Comparison of ENCODE assay signal across 29 cellular contexts in genomic region chr11:68938816-68939582, GRCh38. TPM values are rescaled to one million over a fixed set of nuclear protein-coding genes. Genes with fewer than 3 reads are reported as not detected.
DNase-seq lines count a peak whose midpoint lies in the region; ATAC-seq and TF ChIP-seq lines count a peak whose summit lies in the region.
"Had no signal": no experiment of that assay in that cellular context is flagged by ENCODE, and none has a peak within 500 bp of the region (broad histone marks: within the 10 kb centered on the region; RNA-seq: fewer than 3 reads in every experiment).

No MANE protein-coding gene starts in this region.

- H3K79me2 ChIP-seq in GM23338 (replicated peaks; ENCODE audit: insufficient read depth), result no peaks in the 10 kb centered on the region

- no peak overlapping the region for H2AFZ ChIP-seq in GM23338

- no peaks in the 10 kb centered on the region for H3K9me3 Mint-ChIP-seq in activated naive CD4-positive, alpha-beta T cell treated with anti-CD3 and anti-CD28 coated beads, Interleukin-2, amount 50 U/mL, for 72 hours
- no peaks in the 10 kb centered on the region for H3K9me3 Mint-ChIP-seq in activated naive CD4-positive, alpha-beta T cell treated with anti-CD3 and anti-CD28 coated beads for 36 hours
- H3K9me3 Mint-ChIP-seq in GM23338, result no peaks in the 10 kb centered on the region
- H3K9me3 Mint-ChIP-seq: activated CD4-positive, alpha-beta T cell treated with anti-CD3 and anti-CD28 coated beads, Interleukin-2, amount 10 ng/mL, durations not matched to agents 24 days and 14 days; activated naive CD8-positive, alpha-beta T cell treated with anti-CD3 and anti-CD28 coated beads, Interleukin-2, amount 10 ng/mL, durations not matched to agents 7 days and 5 days; activated T-helper 17 cell treated with anti-CD3 and anti-CD28 coated beads, Interleukin-2, amount 50 U/mL, for 72 hours; naive B cell; stimulated activated naive CD8-positive, alpha-beta T cell treated with anti-CD3 and anti-CD28 coated beads, Interleukin-15, Interleukin-2, amounts not matched to agents 100 ng/mL and 50 ng/mL, for 24 hours had no signal

- H3K27ac Mint-ChIP-seq in activated naive CD4-positive, alpha-beta T cell treated with anti-CD3 and anti-CD28 coated beads, Interleukin-2, amount 50 U/mL, for 72 hours, result peak overlapping the region; percentile 27 to 60
- no peak overlapping the region for H3K27ac Mint-ChIP-seq in activated naive CD4-positive, alpha-beta T cell treated with anti-CD3 and anti-CD28 coated beads for 36 hours
- H3K27ac Mint-ChIP-seq in GM23338, result peak overlapping the region; percentile 64; the same call in 1 of the 2 replicates
- H3K27ac Mint-ChIP-seq: activated CD4-positive, alpha-beta T cell treated with anti-CD3 and anti-CD28 coated beads, Interleukin-2, amount 10 ng/mL, durations not matched to agents 24 days and 14 days; activated naive CD8-positive, alpha-beta T cell treated with anti-CD3 and anti-CD28 coated beads, Interleukin-2, amount 10 ng/mL, durations not matched to agents 7 days and 5 days; activated T-helper 17 cell treated with anti-CD3 and anti-CD28 coated beads, Interleukin-2, amount 50 U/mL, for 72 hours; stimulated activated naive CD8-positive, alpha-beta T cell treated with anti-CD3 and anti-CD28 coated beads, Interleukin-15, Interleukin-2, amounts not matched to agents 100 ng/mL and 50 ng/mL, for 24 hours had no signal

- H3K9me3 ChIP-seq in esophagus muscularis mucosa (no peaks in the 10 kb centered on the region), stomach smooth muscle (ENCODE audit: control insufficient read depth in 2 of 2, low read length in 2 of 2) (no peaks in the 10 kb centered on the region)
- H3K9me3 ChIP-seq: BE2C, heart left ventricle, upper lobe of right lung had no signal

- H3K27me3 ChIP-seq in GM23338 (ENCODE audit: insufficient read depth), result no peaks in the 10 kb centered on the region
- no peaks in the 10 kb centered on the region for H3K27me3 ChIP-seq in esophagus muscularis mucosa
- no peaks in the 10 kb centered on the region for H3K27me3 ChIP-seq in stomach smooth muscle (ENCODE audit: control insufficient read depth in 1 of 2, insufficient read depth in 2 of 2, low read length in 2 of 2)
- H3K27me3 ChIP-seq: BE2C, heart left ventricle, upper lobe of right lung had no signal

- H3K4me3 Mint-ChIP-seq in activated naive CD4-positive, alpha-beta T cell treated with anti-CD3 and anti-CD28 coated beads for 36 hours, result no peak overlapping the region
- H3K4me3 Mint-ChIP-seq in GM23338, result no peak overlapping the region
- H3K4me3 Mint-ChIP-seq: activated CD4-positive, alpha-beta T cell treated with anti-CD3 and anti-CD28 coated beads, Interleukin-2, amount 10 ng/mL, durations not matched to agents 24 days and 14 days; activated naive CD8-positive, alpha-beta T cell treated with anti-CD3 and anti-CD28 coated beads, Interleukin-2, amount 10 ng/mL, durations not matched to agents 7 days and 5 days; activated T-helper 17 cell treated with anti-CD3 and anti-CD28 coated beads, Interleukin-2, amount 50 U/mL, for 72 hours; naive B cell; stimulated activated naive CD8-positive, alpha-beta T cell treated with anti-CD3 and anti-CD28 coated beads, Interleukin-15, Interleukin-2, amounts not matched to agents 100 ng/mL and 50 ng/mL, for 24 hours had no signal

- H3K36me3 ChIP-seq in GM23338 (ENCODE audit: insufficient read depth) (no peaks in the 10 kb centered on the region), esophagus muscularis mucosa (peaks cover 24 to 70% (median 60%) of the 10 kb centered on the region in 4 donors), stomach smooth muscle (ENCODE audit: control insufficient read depth in 2 of 2, insufficient read depth in 2 of 2, low read length in 2 of 2) (peaks cover 40 to 41% of the 10 kb centered on the region in 2 donors)

- H4K20me1 ChIP-seq in GM23338 (replicated peaks; ENCODE audit: insufficient read depth), result no peaks in the 10 kb centered on the region

- no peaks in the 10 kb centered on the region for H3K27me3 Mint-ChIP-seq in activated naive CD4-positive, alpha-beta T cell treated with anti-CD3 and anti-CD28 coated beads for 36 hours (ENCODE audit: low read depth)
- H3K27me3 Mint-ChIP-seq in GM23338 (ENCODE audit: insufficient read depth, low read depth, poor library complexity), result peaks cover 7% of the 10 kb centered on the region
- H3K27me3 Mint-ChIP-seq: activated CD4-positive, alpha-beta T cell treated with anti-CD3 and anti-CD28 coated beads, Interleukin-2, amount 10 ng/mL, durations not matched to agents 24 days and 14 days; activated naive CD8-positive, alpha-beta T cell treated with anti-CD3 and anti-CD28 coated beads, Interleukin-2, amount 10 ng/mL, durations not matched to agents 7 days and 5 days; activated T-helper 17 cell treated with anti-CD3 and anti-CD28 coated beads, Interleukin-2, amount 50 U/mL, for 72 hours; naive B cell; stimulated activated naive CD8-positive, alpha-beta T cell treated with anti-CD3 and anti-CD28 coated beads, Interleukin-15, Interleukin-2, amounts not matched to agents 100 ng/mL and 50 ng/mL, for 24 hours had no signal

- TF ChIP-seq EP300 in esophagus muscularis mucosa (IDR thresholded peaks at IDR 0.05), result no peak

- H3K27ac ChIP-seq in GM23338 (ENCODE audit: low read depth), result no peak overlapping the region
- peak overlapping the region; percentile 93 to 94 (median 94) for H3K27ac ChIP-seq in esophagus muscularis mucosa (replicated peaks in 1 of 4)
- H3K27ac ChIP-seq in stomach smooth muscle (ENCODE audit: low read length), result peak overlapping the region; percentile 99
- H3K27ac ChIP-seq: HL-60, upper lobe of right lung had no signal

- no peaks in the 10 kb centered on the region for H3K36me3 Mint-ChIP-seq in activated naive CD4-positive, alpha-beta T cell treated with anti-CD3 and anti-CD28 coated beads, Interleukin-2, amount 50 U/mL, for 72 hours
- peaks cover 14% of the 10 kb centered on the region for H3K36me3 Mint-ChIP-seq in activated naive CD4-positive, alpha-beta T cell treated with anti-CD3 and anti-CD28 coated beads for 36 hours (ENCODE audit: low read depth)
- peaks cover 11% of the 10 kb centered on the region for H3K36me3 Mint-ChIP-seq in GM23338 (ENCODE audit: low read depth)
- H3K36me3 Mint-ChIP-seq: activated naive CD8-positive, alpha-beta T cell treated with anti-CD3 and anti-CD28 coated beads, Interleukin-2, amount 10 ng/mL, durations not matched to agents 7 days and 5 days had no signal

- H3F3A ChIP-seq in GM23338 (replicated peaks; ENCODE audit: low read depth), result no peaks in the 10 kb centered on the region

- H3K9ac ChIP-seq in stomach smooth muscle (ENCODE audit: low read length in 2 of 2), result peak overlapping the region in 1 of 2 donors; percentile 5

- H3K4me1 ChIP-seq in GM23338 (ENCODE audit: insufficient read depth), result no peaks in the 10 kb centered on the region
- H3K4me1 ChIP-seq in esophagus muscularis mucosa, result peaks cover 0 to 100% (median 92%) of the 10 kb centered on the region in 4 donors
- H3K4me1 ChIP-seq in stomach smooth muscle (ENCODE audit: control insufficient read depth, insufficient read depth, low read length), result peaks cover 84% of the 10 kb centered on the region
- H3K4me1 ChIP-seq: BE2C, upper lobe of right lung had no signal

- no peak for TF ChIP-seq POLR2A in esophagus muscularis mucosa (IDR thresholded peaks at IDR 0.05; ENCODE audit: low read depth)

- DNase-seq in activated naive CD4-positive, alpha-beta T cell treated with anti-CD3 and anti-CD28 coated beads, Interleukin-2, amount 50 U/mL, for 72 hours (ENCODE audit: low spot score in 2 of 2), result no peak
- DNase-seq in activated naive CD4-positive, alpha-beta T cell treated with anti-CD3 and anti-CD28 coated beads for 36 hours, result no peak
- DNase-seq in GM23338 (ENCODE audit: low spot score) (no peak), esophagus muscularis mucosa (ENCODE audit: extremely low spot score) (no peak), HCEC 1CT (no peak), Kasumi-1 (lab: John Stamatoyannopoulos, UW) (no peak)
- DNase-seq: activated CD4-positive, alpha-beta T cell treated with anti-CD3 and anti-CD28 coated beads, Interleukin-2, amount 10 ng/mL, durations not matched to agents 24 days and 14 days; activated naive CD8-positive, alpha-beta T cell treated with anti-CD3 and anti-CD28 coated beads, Interleukin-2, amount 10 ng/mL, durations not matched to agents 7 days and 5 days; BE2C; DMS79 treated with DMSO at 0.1 percent for 48 hours; mesenchymal stem cell; naive B cell; NCI-H1105 treated with DMSO at 0.1 percent for 48 hours; NCI-H2081; NCI-H226; NCI-H748 treated with DMSO at 0.1 percent for 48 hours; stimulated activated CD4-positive, alpha-beta T cell treated with anti-CD3 and anti-CD28 coated beads, Interleukin-4, amount 100 ng/mL, for 4 hours; T-helper 2 cell; upper lobe of right lung had no signal

- no peak overlapping the region for H3K4me2 ChIP-seq in GM23338

- TF ChIP-seq CTCF in GM23338 (conservative IDR thresholded peaks at IDR 0.05; ENCODE audit: low read depth in 2 of 2) (no peak), esophagus muscularis mucosa (IDR thresholded peaks at IDR 0.05) (no peak)

- WGBS in esophagus muscularis mucosa, result 93% methylated on average over 10 of the region's 17 CpGs

- H3K9me2 ChIP-seq in GM23338 (ENCODE audit: insufficient read depth), result no peaks in the 10 kb centered on the region

- intact Hi-C loops in activated naive CD4-positive, alpha-beta T cell treated with anti-CD3 and anti-CD28 coated beads for 36 hours (cut with micrococcal nuclease), result no loop called here
- intact Hi-C loops in esophagus muscularis mucosa (cut with DNase I), result no loop called here

- CTCF ChIA-PET in activated naive CD4-positive, alpha-beta T cell treated with anti-CD3 and anti-CD28 coated beads for 36 hours (lab: Charles Lee), result no interaction called here

- H3K4me1 Mint-ChIP-seq in activated naive CD4-positive, alpha-beta T cell treated with anti-CD3 and anti-CD28 coated beads for 36 hours (ENCODE audit: low read depth), result no peaks in the 10 kb centered on the region
- H3K4me1 Mint-ChIP-seq in GM23338, result no peaks in the 10 kb centered on the region
- H3K4me1 Mint-ChIP-seq: activated CD4-positive, alpha-beta T cell treated with anti-CD3 and anti-CD28 coated beads, Interleukin-2, amount 10 ng/mL, durations not matched to agents 24 days and 14 days; activated naive CD8-positive, alpha-beta T cell treated with anti-CD3 and anti-CD28 coated beads, Interleukin-2, amount 10 ng/mL, durations not matched to agents 7 days and 5 days; activated T-helper 17 cell treated with anti-CD3 and anti-CD28 coated beads, Interleukin-2, amount 50 U/mL, for 72 hours had no signal

- ATAC-seq in activated naive CD4-positive, alpha-beta T cell treated with anti-CD3 and anti-CD28 coated beads, Interleukin-2, amount 50 U/mL, for 72 hours, result no peak
- ATAC-seq in GM23338 (no peak), GM18909 (IDR thresholded peaks at IDR 0.05; ENCODE audit: poor library complexity, unreplicated experiment) (no peak)
- ATAC-seq: activated T-helper 17 cell treated with anti-CD3 and anti-CD28 coated beads, Interleukin-2, amount 50 U/mL, for 72 hours; HCT116; HepG2; SK-N-SH treated with all-trans-retinoic acid at 6 μM for 48 hours; upper lobe of right lung had no signal

- H3K4me3 ChIP-seq in GM23338, result no peak overlapping the region
- no peak overlapping the region for H3K4me3 ChIP-seq in esophagus muscularis mucosa
- H3K4me3 ChIP-seq in stomach smooth muscle (ENCODE audit: low read length in 2 of 2), result no peak overlapping the region
- H3K4me3 ChIP-seq: heart left ventricle, upper lobe of right lung had no signal

RNA-seq across cellular contexts. Expression of gene IGHMBP2, which starts 35.3 kb away (rescaled TPM):
- total RNA-seq in activated naive CD4-positive, alpha-beta T cell treated with anti-CD3 and anti-CD28 coated beads, Interleukin-2, amount 50 U/mL, for 72 hours, result 10 to 100 TPM; 21.2 to 60.2 TPM
- total RNA-seq in activated naive CD4-positive, alpha-beta T cell treated with anti-CD3 and anti-CD28 coated beads for 36 hours, result 10 to 100 TPM; 29.4 to 31.1 TPM
- 13.7 and 27.7 TPM in 2 replicates for total RNA-seq in GM23338 (2014; rRNA removed; shearing (Covaris generic))
- polyA plus RNA-seq in GM23338 (2016; fragmentation: Nextera tagmentation; extraction: Ambion mirVana), result 14.3 TPM in 2 replicates
- total RNA-seq in esophagus muscularis mucosa, result 10 to 100 TPM; 11.6 to 30.8 (median 28.0) TPM

RNA-seq across cellular contexts. Expression of gene MRPL21, which starts 35.4 kb away (rescaled TPM):
- 10 to 100 TPM; 49.4 to 87.1 TPM for total RNA-seq in activated naive CD4-positive, alpha-beta T cell treated with anti-CD3 and anti-CD28 coated beads, Interleukin-2, amount 50 U/mL, for 72 hours
- 10 to 100 TPM; 90.8 to 92.1 TPM for total RNA-seq in activated naive CD4-positive, alpha-beta T cell treated with anti-CD3 and anti-CD28 coated beads for 36 hours
- 46.6 and 62.4 TPM in 2 replicates for total RNA-seq in GM23338 (2014; rRNA removed; shearing (Covaris generic))
- polyA plus RNA-seq in GM23338 (2016; fragmentation: Nextera tagmentation; extraction: Ambion mirVana), result 232 and 238 TPM in 2 replicates
- 10 to 100 TPM; 47.2 to 66.2 (median 51.2) TPM for total RNA-seq in esophagus muscularis mucosa

RNA-seq across cellular contexts. Expression of gene MRGPRD, which starts 41.8 kb away (rescaled TPM):
- total RNA-seq in activated naive CD4-positive, alpha-beta T cell treated with anti-CD3 and anti-CD28 coated beads, Interleukin-2, amount 50 U/mL, for 72 hours, result not detected
- not detected for total RNA-seq in activated naive CD4-positive, alpha-beta T cell treated with anti-CD3 and anti-CD28 coated beads for 36 hours
- total RNA-seq in GM23338 (2014; rRNA removed; shearing (Covaris generic)), result not detected in 2 replicates
- polyA plus RNA-seq in GM23338 (2016; fragmentation: Nextera tagmentation; extraction: Ambion mirVana), result not detected in 2 replicates
- 1 to 10 TPM in 1 of 4 donors, under 1 TPM in 2, not detected in 1; 0.32 to 2.5 (median 0.66) TPM for total RNA-seq in esophagus muscularis mucosa
- total RNA-seq: activated CD4-positive, alpha-beta T cell treated with anti-CD3 and anti-CD28 coated beads, Interleukin-2, amount 10 ng/mL, durations not matched to agents 24 days and 14 days; activated naive CD8-positive, alpha-beta T cell treated with anti-CD3 and anti-CD28 coated beads, Interleukin-2, amount 10 ng/mL, durations not matched to agents 7 days and 5 days; activated T-helper 17 cell treated with anti-CD3 and anti-CD28 coated beads, Interleukin-2, amount 50 U/mL, for 72 hours; heart left ventricle; HepG2; omental fat pad; upper lobe of right lung had no signal
- polyA plus RNA-seq: heart left ventricle, HepG2 had no signal
